ENCODE assay signal across 29 cellular contexts in the genomic region with DNA sequence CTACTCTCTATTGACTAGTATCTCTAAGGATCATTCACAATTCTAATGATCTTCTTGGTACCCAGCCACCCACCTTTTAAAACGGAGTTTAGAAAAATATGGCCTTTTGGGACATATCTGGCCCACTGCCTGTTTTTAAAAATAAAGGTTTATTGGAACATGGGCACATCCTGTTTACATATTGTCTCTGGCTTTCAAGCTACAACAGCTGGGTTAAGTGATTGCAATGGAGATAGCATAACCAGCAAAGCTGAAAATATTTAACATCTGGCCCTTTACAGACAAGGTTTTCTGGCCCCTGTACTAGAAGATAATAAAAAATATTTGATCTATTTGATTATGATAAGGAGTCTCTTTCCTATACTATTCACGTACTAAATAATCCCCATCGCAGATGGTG.
"Had no signal": no experiment of that assay in that cellular context is flagged by ENCODE, and none has a peak within 500 bp of the region (broad histone marks: within the 10 kb centered on the region; RNA-seq: fewer than 3 reads in every experiment).

No MANE protein-coding gene starts in this region.

- H3K4me3 ChIP-seq: ascending aorta, body of pancreas, K562, SJCRH30 had no signal

- H3K36me3 ChIP-seq: ascending aorta, SJCRH30 had no signal

- H3K27ac ChIP-seq: ascending aorta, body of pancreas, SJCRH30 had no signal

- H3K27me3 ChIP-seq: ascending aorta, body of pancreas, SJCRH30 had no signal

- DNase-seq: activated CD4-positive, alpha-beta T cell treated with anti-CD3 and anti-CD28 coated beads for 48 hours; activated CD4-positive, alpha-beta T cell treated with anti-CD3 and anti-CD28 coated beads, Interleukin-2, amount 50 U/mL, for 4 hours; activated CD4-positive, CD25-positive, alpha-beta regulatory T cell treated with anti-CD3 and anti-CD28 coated beads, Interleukin-2, amount 50 U/mL, for 72 hours; activated CD8-positive, alpha-beta memory T cell treated with anti-CD3 and anti-CD28 coated beads, Interleukin-2, amount 10 ng/mL, durations not matched to agents 7 days and 5 days; activated CD8-positive, alpha-beta T cell treated with anti-CD3 and anti-CD28 coated beads, Interleukin-2, amount 10 ng/mL, durations not matched to agents 7 days and 5 days; activated effector memory CD4-positive, alpha-beta T cell treated with anti-CD3 and anti-CD28 coated beads, Interleukin-2, amount 50 U/mL, for 16 hours; activated naive CD4-positive, alpha-beta T cell treated with Interleukin-2 at 50 U/mL for 16 hours; activated naive CD8-positive, alpha-beta T cell treated with anti-CD3 and anti-CD28 coated beads, Interleukin-2, amount 50 U/mL, for 24 hours; activated T-cell treated with anti-CD3 and anti-CD28 coated beads, Interleukin-2, amount 50 U/mL, for 24 hours; amniotic stem cell; body of pancreas; Karpas-422; NCI-H1048; NCI-H146; NCI-H187 treated with DMSO at 0.1 percent for 48 hours; NCI-H2081 treated with DMSO at 0.1 percent for 48 hours; NCI-H226; NCI-H526; NCI-H774; NK-92 treated with Interleukin-12 subunit alpha and Interleukin-12 subunit beta, amount 100 ng/mL, for 24 hours; OCI-M1; RPMI8226 had no signal

- H3K9me3 ChIP-seq: ascending aorta, body of pancreas, SJCRH30 had no signal

- H3K4me1 ChIP-seq: ascending aorta had no signal

- ATAC-seq: activated CD8-positive, alpha-beta memory T cell treated with anti-CD3 and anti-CD28 coated beads, Interleukin-2, amount 10 ng/mL, durations not matched to agents 7 days and 5 days; activated CD8-positive, alpha-beta T cell treated with anti-CD3 and anti-CD28 coated beads, Interleukin-2, amount 10 ng/mL, durations not matched to agents 7 days and 5 days; activated naive CD4-positive, alpha-beta T cell treated with anti-CD3 and anti-CD28 coated beads, Interleukin-2, amount 50 U/mL, for 72 hours; activated naive CD8-positive, alpha-beta T cell treated with anti-CD3 and anti-CD28 coated beads, Interleukin-2, amount 50 U/mL, for 24 hours; body of pancreas; K562; Panc1; Right ventricle myocardium inferior; WTC11 had no signal
